Comparison of ENCODE assay signal across 16 cellular contexts in genomic region chr11:67659651-67660165, GRCh38. TPM values are rescaled to one million over a fixed set of nuclear protein-coding genes. Genes with fewer than 3 reads are reported as not detected.
"Had no signal": no experiment of that assay in that cellular context is flagged by ENCODE, and none has a peak within 500 bp of the region (broad histone marks: within the 10 kb centered on the region; RNA-seq: fewer than 3 reads in every experiment).

No MANE protein-coding gene starts in this region.

RNA-seq across cellular contexts. Expression of gene ACY3, which starts 9.2 kb away (rescaled TPM):
- total RNA-seq: activated naive CD4-positive, alpha-beta T cell treated with anti-CD3 and anti-CD28 coated beads for 36 hours; activated T-helper 1 cell treated with anti-CD3 and anti-CD28 coated beads, Interleukin-12 subunit alpha, Interleukin-12 subunit beta, Interleukin-2, Interleukin-4 antibody, amounts not matched to agents 30 ng/mL and 10 ng/mL and 1 ng/mL, durations not matched to agents 14 hours and 24 hours and 36 hours; ascending aorta; cardiac septum; esophagus muscularis mucosa; foreskin keratinocyte; heart left ventricle; naive thymus-derived CD8-positive, alpha-beta T cell; sigmoid colon had no signal

RNA-seq across cellular contexts. Expression of gene ALDH3B2, which starts 14.7 kb away (rescaled TPM):
- total RNA-seq: activated CD8-positive, alpha-beta memory T cell treated with anti-CD3 and anti-CD28 coated beads for 36 hours; activated naive CD4-positive, alpha-beta T cell treated with anti-CD3 and anti-CD28 coated beads for 36 hours; activated naive CD8-positive, alpha-beta T cell treated with anti-CD3 and anti-CD28 coated beads for 36 hours; activated T-helper 1 cell treated with anti-CD3 and anti-CD28 coated beads, Interleukin-12 subunit alpha, Interleukin-12 subunit beta, Interleukin-2, Interleukin-4 antibody, amounts not matched to agents 30 ng/mL and 10 ng/mL and 1 ng/mL, durations not matched to agents 14 hours and 24 hours and 36 hours; ascending aorta; cardiac septum; cerebellum; esophagus muscularis mucosa; heart left ventricle; naive thymus-derived CD8-positive, alpha-beta T cell; sigmoid colon had no signal

RNA-seq across cellular contexts. Expression of gene TBX10, which starts 20.1 kb away (rescaled TPM):
- total RNA-seq: activated CD8-positive, alpha-beta memory T cell treated with anti-CD3 and anti-CD28 coated beads for 36 hours; activated naive CD4-positive, alpha-beta T cell treated with anti-CD3 and anti-CD28 coated beads for 36 hours; activated naive CD8-positive, alpha-beta T cell treated with anti-CD3 and anti-CD28 coated beads for 36 hours; activated T-helper 1 cell treated with anti-CD3 and anti-CD28 coated beads, Interleukin-12 subunit alpha, Interleukin-12 subunit beta, Interleukin-2, Interleukin-4 antibody, amounts not matched to agents 30 ng/mL and 10 ng/mL and 1 ng/mL, durations not matched to agents 14 hours and 24 hours and 36 hours; ascending aorta; cardiac septum; cerebellum; esophagus muscularis mucosa; foreskin keratinocyte; kidney; lower leg skin; naive thymus-derived CD8-positive, alpha-beta T cell; prostate gland; sigmoid colon; upper lobe of left lung had no signal
